ENCODE assay signal across 25 cellular contexts in genomic region chr14:36325853-36326252, GRCh38.
"Had no signal": no experiment of that assay in that cellular context is flagged by ENCODE, and none has a peak within 500 bp of the region (broad histone marks: within the 10 kb centered on the region; RNA-seq: fewer than 3 reads in every experiment).

No MANE protein-coding gene starts in this region.

- H3K4me3 ChIP-seq: colonic mucosa, esophagus squamous epithelium, gastroesophageal sphincter, heart left ventricle, hepatocyte, left lung, lower lobe of right lung, mucosa of descending colon had no signal

- H3K79me2 ChIP-seq: hepatocyte had no signal

- H3K27me3 ChIP-seq: colonic mucosa, hepatocyte had no signal

- ATAC-seq: effector memory CD8-positive, alpha-beta T cell; esophagus mucosa; gastroesophageal sphincter; heart left ventricle; left cardiac atrium; left lung; left ventricle myocardium superior; lower lobe of right lung; mucosa of descending colon; naive thymus-derived CD8-positive, alpha-beta T cell had no signal

- H2AFZ ChIP-seq: hepatocyte had no signal

- DNase-seq: colonic mucosa; cortex of kidney; effector CD8-positive, alpha-beta T cell; effector memory CD8-positive, alpha-beta T cell; endodermal cell; erythroblast; esophagus squamous epithelium; foreskin fibroblast; foreskin melanocyte; heart left ventricle; hypothalamus; immature natural killer cell; islet precursor cell; left cardiac atrium; left lung; left ventricle myocardium superior; lower lobe of right lung; mesenchymal stem cell; mucosa of descending colon; naive B cell; naive thymus-derived CD8-positive, alpha-beta T cell had no signal

- H3K9me3 ChIP-seq: colonic mucosa, esophagus squamous epithelium, left lung, lower lobe of right lung, mucosa of descending colon had no signal

- H3K27ac ChIP-seq: colonic mucosa, epithelial cell of prostate, esophagus squamous epithelium, gastroesophageal sphincter, heart left ventricle, hepatocyte, left lung, lower lobe of right lung had no signal

- H3K4me2 ChIP-seq: hepatocyte had no signal

- H3K36me3 ChIP-seq: colonic mucosa, esophagus squamous epithelium, gastroesophageal sphincter, heart left ventricle, left lung, lower lobe of right lung had no signal

- H3K4me1 ChIP-seq: colonic mucosa, left lung, lower lobe of right lung had no signal
